8 cellular contexts compared by ENCODE assay signal in the genomic region with DNA sequence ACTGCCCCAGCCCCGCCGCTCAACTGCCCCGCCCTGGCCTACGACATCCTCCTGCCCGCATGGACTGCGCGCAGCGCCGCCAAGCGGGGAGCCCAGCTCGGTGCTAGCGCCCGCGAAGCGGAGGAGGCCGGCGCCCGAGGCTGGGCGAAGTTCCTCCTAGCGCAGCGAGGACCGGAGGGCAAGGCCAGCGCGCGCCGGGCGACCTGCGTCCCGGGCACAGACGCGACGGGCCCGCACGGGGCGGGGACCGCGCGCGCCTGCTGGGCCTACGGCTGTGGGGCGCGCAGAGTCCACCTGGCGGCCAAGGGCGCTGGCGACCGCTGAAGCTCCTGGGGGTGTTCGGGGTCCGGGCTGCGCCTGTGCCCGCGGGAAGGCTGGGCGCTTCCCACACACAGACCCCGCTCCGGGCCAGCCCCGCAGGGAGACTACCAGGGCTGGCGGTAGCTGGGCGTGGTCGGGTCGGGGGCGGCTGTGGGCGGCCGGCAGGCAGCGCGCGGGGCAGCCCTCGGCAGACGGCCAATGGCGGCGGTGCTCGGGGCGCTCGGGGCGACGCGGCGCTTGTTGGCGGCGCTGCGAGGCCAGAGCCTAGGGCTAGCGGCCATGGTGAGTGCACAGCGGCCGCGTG. TPM values are rescaled to one million over a fixed set of nuclear protein-coding genes. Genes with fewer than 3 reads are reported as not detected.
DNase-seq lines count a peak whose midpoint lies in the region; ATAC-seq and TF ChIP-seq lines count a peak whose summit lies in the region.

A gene (plus strand): TSS at position 511 of the 625 bp plus-strand sequence. CDS start 9 bp downstream, at position 520.

- H3K9me3 Mint-ChIP-seq in activated CD4-positive, alpha-beta T cell treated with anti-CD3 and anti-CD28 coated beads for 36 hours (ENCODE audit: low read depth): no peaks in the 10 kb centered on the region

- peak; percentile 73 for TF ChIP-seq CTCF in choroid plexus epithelial cell (conservative IDR thresholded peaks at IDR 0.05; ENCODE audit: low read depth, low read length)

- H3K4me3 ChIP-seq in choroid plexus epithelial cell (ENCODE audit: low read depth, low read length): peak within 1 kb of the TSS; percentile 82

- peak within 1 kb of the TSS; percentile 98 for H3K27ac Mint-ChIP-seq in activated CD4-positive, alpha-beta T cell treated with anti-CD3 and anti-CD28 coated beads for 36 hours

- DNase-seq in C1 segment of cervical spinal cord (lab: John Stamatoyannopoulos, UW) (peak in 13 of 14 donors; percentile 60 to 90 (median 81)), GM19240 (ENCODE audit: insufficient read length, low spot score) (peak; percentile 55), NCI-H524 (lab: John Stamatoyannopoulos, UW) (peak; percentile 76 to 91), choroid plexus epithelial cell (ENCODE audit: low read depth) (peak; percentile 90), left colon (peak; percentile 91 to 96)
- DNase-seq in activated CD4-positive, alpha-beta T cell treated with anti-CD3 and anti-CD28 coated beads for 36 hours: peak; percentile 97
- peak; percentile 86 to 87 for DNase-seq in stimulated activated CD4-positive, alpha-beta T cell treated with anti-CD3 and anti-CD28 coated beads, Interleukin-1b, Interleukin-23, amount 100 ng/mL, for 4 hours (ENCODE audit: low read depth in 2 of 2)

- H3K27me3 Mint-ChIP-seq in activated CD4-positive, alpha-beta T cell treated with anti-CD3 and anti-CD28 coated beads for 36 hours: no peaks in the 10 kb centered on the region

- intact Hi-C loops in activated CD4-positive, alpha-beta T cell treated with anti-CD3 and anti-CD28 coated beads for 36 hours (cut with DNase I, micrococcal nuclease): loop anchor here (1.0 to 10.0 kb wide), 16 partner anchors 16 to 678 kb away; a partner anchor contains a TSS
- intact Hi-C loops in left colon (cut with DNase I, micrococcal nuclease): no loop called here

- peaks cover 17% of the 10 kb centered on the region for H3K4me1 Mint-ChIP-seq in activated CD4-positive, alpha-beta T cell treated with anti-CD3 and anti-CD28 coated beads for 36 hours

- H3K4me3 Mint-ChIP-seq in activated CD4-positive, alpha-beta T cell treated with anti-CD3 and anti-CD28 coated beads for 36 hours: peak within 1 kb of the TSS; percentile 95

- POLR2A ChIA-PET in activated CD4-positive, alpha-beta T cell treated with anti-CD3 and anti-CD28 coated beads for 36 hours (lab: Charles Lee): interaction anchor here (0.6 to 1.7 kb wide), 8 partner anchors 15 to 166 kb away, joined by 3 to 13 read pairs (median 4); a partner anchor contains a TSS

- H3K36me3 Mint-ChIP-seq in activated CD4-positive, alpha-beta T cell treated with anti-CD3 and anti-CD28 coated beads for 36 hours (ENCODE audit: low read depth): peaks cover 9% of the 10 kb centered on the region

- ATAC-seq in HG03457 (IDR thresholded peaks at IDR 0.05; ENCODE audit: unreplicated experiment): peak; percentile 73
- peak; percentile 89 for ATAC-seq in activated CD4-positive, alpha-beta T cell treated with anti-CD3 and anti-CD28 coated beads for 36 hours
- ATAC-seq in left colon: peak; percentile 85

- CTCF ChIA-PET in activated CD4-positive, alpha-beta T cell treated with anti-CD3 and anti-CD28 coated beads for 36 hours (lab: Charles Lee): interaction anchor here (0.6 to 2.8 kb wide), 25 partner anchors 9 to 317 kb away, joined by 3 to 12 read pairs (median 5); a partner anchor contains a TSS

RNA-seq across cellular contexts. Expression of the gene that starts here (rescaled TPM):
- 10 to 100 TPM; 10.0 to 12.8 TPM for total RNA-seq in activated CD4-positive, alpha-beta T cell treated with anti-CD3 and anti-CD28 coated beads for 36 hours
- 10 to 100 TPM; 14.6 to 17.6 TPM for total RNA-seq in left colon

Comparison
In these comparisons a context has a peak if more than half of its experiments do, and no peak if none do; other contexts are left out.
1. Peak in every context shown above with its lines: DNase-seq, ATAC-seq and H3K4me3 ChIP-seq.
2. intact Hi-C loops: an anchor here in activated CD4-positive, alpha-beta T cell treated with anti-CD3 and anti-CD28 coated beads for 36 hours (1.0 to 10.0 kb wide); none called in left colon.